ENCODE assay signal across 1 cellular context in genomic region chr5:54820759-54821158, GRCh38.
TF ChIP-seq lines count a peak whose summit lies in the region.

No MANE protein-coding gene starts in this region.

TF ChIP-seq in IMR-90, 13 proteins besides CTCF, POLR2A, EP300 and RAD21 (continued from another document):
- TF ChIP-seq ELK1 (IDR thresholded peaks at IDR 0.05; ENCODE audit: borderline replicate concordance, low read depth, low read length), result no peak
- no peak for TF ChIP-seq CEBPB (IDR thresholded peaks at IDR 0.05; ENCODE audit: low read depth, low read length)
- no peak for TF ChIP-seq BHLHE40 (IDR thresholded peaks at IDR 0.05; ENCODE audit: low read depth, low read length)
- no peak for TF ChIP-seq USF2 (IDR thresholded peaks at IDR 0.05; ENCODE audit: low read depth, low read length)
- TF ChIP-seq CHD1 (IDR thresholded peaks at IDR 0.05; ENCODE audit: low read depth, low read length), result no peak
- no peak for TF ChIP-seq FOS (IDR thresholded peaks at IDR 0.05; ENCODE audit: low read depth, low read length)
- TF ChIP-seq MAZ (IDR thresholded peaks at IDR 0.05; ENCODE audit: borderline replicate concordance, low read depth, low read length), result no peak
- TF ChIP-seq MAFK (IDR thresholded peaks at IDR 0.05; ENCODE audit: low read depth, low read length), result no peak
- TF ChIP-seq SMC3 (IDR thresholded peaks at IDR 0.05; ENCODE audit: low read depth, low read length), result no peak
- TF ChIP-seq RCOR1 (IDR thresholded peaks at IDR 0.05; ENCODE audit: insufficient replicate concordance, low read length), result no peak
